8 cellular contexts compared by ENCODE assay signal in genomic region chr6:30357678-30358339, GRCh38. TPM values are rescaled to one million over a fixed set of nuclear protein-coding genes. Genes with fewer than 3 reads are reported as not detected.
DNase-seq lines count a peak whose midpoint lies in the region; ATAC-seq and TF ChIP-seq lines count a peak whose summit lies in the region.

No MANE protein-coding gene starts in this region.

- 2 to 4% methylated on average over 34 of the region's 34 CpGs for WGBS in thyroid gland, 2 donors

- H3K9me3 ChIP-seq in HUES48 (ENCODE audit: control insufficient read depth, insufficient read depth, low read length), result no peaks in the 10 kb centered on the region
- H3K9me3 ChIP-seq in Panc1 (ENCODE audit: control insufficient read depth, insufficient read depth, low read depth, low read length), result no peaks in the 10 kb centered on the region
- H3K9me3 ChIP-seq in thyroid gland, result no peaks in the 10 kb centered on the region

- H3K27ac ChIP-seq in HUES48 (ENCODE audit: low read depth, low read length) (no peak overlapping the region), Panc1 (ENCODE audit: low read length) (no peak overlapping the region), thyroid gland (no peak overlapping the region)

- H3K27ac Mint-ChIP-seq in neural crest cell (ENCODE audit: unreplicated experiment), result no peak overlapping the region

- peak; percentile 58 for DNase-seq in COR-L47 (lab: John Stamatoyannopoulos, UW)
- DNase-seq in Panc1 (ENCODE audit: low read depth, low spot score), result peak; percentile 30
- DNase-seq in activated effector memory CD4-positive, alpha-beta T cell treated with anti-CD3 and anti-CD28 coated beads, Interleukin-2, amount 50 U/mL, for 16 hours, result peak; percentile 80
- peak; percentile 67 to 88 for DNase-seq in foreskin fibroblast
- DNase-seq in neural crest cell (ENCODE audit: low read depth, low spot score), result peak; percentile 51
- peak; percentile 42 to 47 for DNase-seq in thyroid gland

- peak; percentile 94 for ATAC-seq in Panc1
- ATAC-seq in GM19463 (IDR thresholded peaks at IDR 0.05; ENCODE audit: unreplicated experiment), result no peak

- H3K4me3 ChIP-seq in HUES48 (ENCODE audit: low read depth, low read length) (peak overlapping the region; percentile 67), Panc1 (ENCODE audit: low read depth in 2 of 2, low read length in 2 of 2) (peak overlapping the region; percentile 40 to 56), foreskin fibroblast (ENCODE audit: low read depth in 1 of 2, low read length in 2 of 2) (peak overlapping the region; percentile 35 to 42), thyroid gland (replicated peaks in 1 of 3) (peak overlapping the region in 1 of 3 donors; percentile 14)

- CTCF ChIA-PET in Panc1 (lab: Charles Lee), result interaction anchor here (0.7 to 1.3 kb wide), 3 partner anchors 16 to 96 kb away, joined by 3 to 5 read pairs (median 5); no protein-coding TSS in a partner anchor

- peak overlapping the region; percentile 37; the same call in 1 of the 2 replicates for H3K9ac ChIP-seq in HUES48 (ENCODE audit: low read depth, low read length)

- H3K36me3 ChIP-seq in HUES48 (ENCODE audit: control insufficient read depth, insufficient read depth, low read length) (no peaks in the 10 kb centered on the region), Panc1 (ENCODE audit: control insufficient read depth, insufficient read depth, low read length) (no peaks in the 10 kb centered on the region), thyroid gland (no peaks in the 10 kb centered on the region)

- peaks cover 74% of the 10 kb centered on the region for H3K27me3 Mint-ChIP-seq in neural crest cell (ENCODE audit: low read depth)

- no TSS peak for BruUV-seq in Panc1 (replicated peaks; lab: Mats Ljungman, UMichigan)

- intact Hi-C loops in Panc1 (cut with micrococcal nuclease; ENCODE audit: unreplicated experiment) (loop anchor here (2.0 kb wide), 1 partner anchor 39 kb away; no protein-coding TSS in a partner anchor), thyroid gland (cut with DNase I) (no loop called here)

- H3K4me3 Mint-ChIP-seq in neural crest cell, result peak overlapping the region; percentile 83

- H3K4me1 ChIP-seq in HUES48 (ENCODE audit: control insufficient read depth, insufficient read depth, low read length) (peaks cover 5% of the 10 kb centered on the region; the same call in 1 of the 2 replicates), Panc1 (ENCODE audit: control insufficient read depth, insufficient read depth, low read length) (no peaks in the 10 kb centered on the region), thyroid gland (peaks cover 3 to 5% of the 10 kb centered on the region in 2 donors)

- no peak for TF ChIP-seq POLR2A in thyroid gland (IDR thresholded peaks at IDR 0.05)

- in situ Hi-C loops in Panc1 (cut with HindIII; ENCODE audit: low pct_unique_long_range_greater_than_20kb, low sequenced_read_pairs), result loop anchor here (25.0 kb wide), 1 partner anchor 121 kb away; no protein-coding TSS in a partner anchor

- TF ChIP-seq CTCF in Panc1 (IDR thresholded peaks at IDR 0.05) (peak; percentile 87), foreskin fibroblast (IDR thresholded peaks at IDR 0.05; ENCODE audit: low read depth, low read length) (peak; percentile 78), neural crest cell (conservative IDR thresholded peaks at IDR 0.05) (peak; percentile 87), thyroid gland (IDR thresholded peaks at IDR 0.05) (peak in 4 of 6 experiments; percentile 39 to 75 (median 47))

- POLR2A ChIA-PET in Panc1 (lab: Charles Lee), result no interaction called here

- H3K9me3 Mint-ChIP-seq in neural crest cell, result no peaks in the 10 kb centered on the region

- H3K36me3 Mint-ChIP-seq in neural crest cell (ENCODE audit: low read depth), result no peaks in the 10 kb centered on the region

- H3K4me1 Mint-ChIP-seq in neural crest cell, result peaks cover 6% of the 10 kb centered on the region

- H3K27me3 ChIP-seq in HUES48 (ENCODE audit: control insufficient read depth, insufficient read depth, low read length) (peaks cover 34% of the 10 kb centered on the region), Panc1 (ENCODE audit: control insufficient read depth, insufficient read depth, low read length) (peaks cover 36% of the 10 kb centered on the region), thyroid gland (peaks cover 4% of the 10 kb centered on the region)

RNA-seq across cellular contexts. Expression of gene RPP21, which starts 12.9 kb away (rescaled TPM):
- 81.3 TPM for total RNA-seq in Panc1 (2021; ENCODE audit: unreplicated experiment)
- 120 TPM for polyA plus RNA-seq in Panc1 (2012; ENCODE audit: insufficient read length)
- 60.6 and 64.8 TPM in 2 replicates for total RNA-seq in neural crest cell
- 10 to 100 TPM; 27.2 to 88.7 (median 60.8) TPM for total RNA-seq in thyroid gland

RNA-seq across cellular contexts. Expression of gene TRIM39, which starts 31.1 kb away (rescaled TPM):
- total RNA-seq in Panc1 (2021; ENCODE audit: unreplicated experiment), result 13.4 TPM
- polyA plus RNA-seq in Panc1 (2012; ENCODE audit: insufficient read length), result 8.8 TPM
- 13.9 and 14.5 TPM in 2 replicates for total RNA-seq in neural crest cell
- total RNA-seq in thyroid gland, result 10 to 100 TPM; 23.5 to 28.5 (median 25.8) TPM

Comparison
In these comparisons a context has a peak if more than half of its experiments do, and no peak if none do; other contexts are left out.
1. DNase-seq: peak in every context shown above with its lines; median percentile 80 in activated effector memory CD4-positive, alpha-beta T cell treated with anti-CD3 and anti-CD28 coated beads, Interleukin-2, amount 50 U/mL, for 16 hours; 78 in foreskin fibroblast; 58 in COR-L47; 51 in neural crest cell; 44 in thyroid gland; 30 in Panc1.